10 cellular contexts compared by ENCODE assay signal in genomic region chr11:103806130-103806900, GRCh38.
DNase-seq lines count a peak whose midpoint lies in the region; ATAC-seq and TF ChIP-seq lines count a peak whose summit lies in the region.
"Had no signal": no experiment of that assay in that cellular context is flagged by ENCODE, and none has a peak within 500 bp of the region (broad histone marks: within the 10 kb centered on the region; RNA-seq: fewer than 3 reads in every experiment).

No MANE protein-coding gene starts in this region.

- H3K4me1 Mint-ChIP-seq in activated T-cell treated with anti-CD3 and anti-CD28 coated beads, Interleukin-2, amount 50 U/mL, for 72 hours (ENCODE audit: low read depth), result no peaks in the 10 kb centered on the region
- H3K4me1 Mint-ChIP-seq: activated naive CD4-positive, alpha-beta T cell treated with anti-CD3 and anti-CD28 coated beads, Interleukin-2, amount 50 U/mL, for 24 hours had no signal

- no peaks in the 10 kb centered on the region for H3K27me3 ChIP-seq in psoas muscle (ENCODE audit: insufficient read depth in 3 of 3, low read length in 2 of 3)
- H3K27me3 ChIP-seq: neural progenitor cell had no signal

- H3K36me3 ChIP-seq in psoas muscle (ENCODE audit: insufficient read depth in 1 of 2, low read depth in 1 of 2), result no peaks in the 10 kb centered on the region
- H3K36me3 ChIP-seq: neural progenitor cell had no signal

- H3K27ac Mint-ChIP-seq in activated T-cell treated with anti-CD3 and anti-CD28 coated beads, Interleukin-2, amount 50 U/mL, for 72 hours, result no peak overlapping the region
- H3K27ac Mint-ChIP-seq: activated naive CD4-positive, alpha-beta T cell treated with anti-CD3 and anti-CD28 coated beads, Interleukin-2, amount 50 U/mL, for 24 hours; neural progenitor cell had no signal

- intact Hi-C loops in psoas muscle (cut with DNase I), result no loop called here

- ATAC-seq in HG03175 (IDR thresholded peaks at IDR 0.05; ENCODE audit: unreplicated experiment) (peak; percentile 58), GM19035 (IDR thresholded peaks at IDR 0.05; ENCODE audit: unreplicated experiment) (no peak), psoas muscle (no peak)
- ATAC-seq in activated T-cell treated with anti-CD3 and anti-CD28 coated beads, Interleukin-2, amount 50 U/mL, for 72 hours (replicated peaks in 1 of 2), result no peak

- DNase-seq in DMS53 (lab: John Stamatoyannopoulos, UW) (peak; percentile 51), coronary artery (ENCODE audit: low spot score) (no peak), myocyte (ENCODE audit: low read depth) (peak; percentile 14), psoas muscle (no peak)
- DNase-seq in NK-92 treated with Interleukin-12 subunit alpha and Interleukin-12 subunit beta, amount 100 ng/mL, for 24 hours (lab: John Stamatoyannopoulos, UW), result no peak
- DNase-seq in activated T-cell treated with anti-CD3 and anti-CD28 coated beads, Interleukin-2, amount 50 U/mL, for 72 hours, result no peak

- H3K27me3 Mint-ChIP-seq in activated T-cell treated with anti-CD3 and anti-CD28 coated beads, Interleukin-2, amount 50 U/mL, for 72 hours (ENCODE audit: low read depth), result no peaks in the 10 kb centered on the region
- H3K27me3 Mint-ChIP-seq: activated naive CD4-positive, alpha-beta T cell treated with anti-CD3 and anti-CD28 coated beads, Interleukin-2, amount 50 U/mL, for 24 hours had no signal

- no peak overlapping the region for H3K4me3 ChIP-seq in coronary artery
- H3K4me3 ChIP-seq in psoas muscle, result no peak overlapping the region
- H3K4me3 ChIP-seq: neural progenitor cell had no signal

- peak overlapping the region; percentile 25 to 39 for H3K27ac ChIP-seq in coronary artery
- H3K27ac ChIP-seq in psoas muscle, result no peak overlapping the region
- H3K27ac ChIP-seq: neural progenitor cell had no signal

- WGBS in psoas muscle, 3 donors, result 40 to 63% (median 47%) methylated on average over 5 of the region's 5 CpGs

- peaks cover 2 to 6% of the 10 kb centered on the region in 2 donors for H3K9me3 Mint-ChIP-seq in activated T-cell treated with anti-CD3 and anti-CD28 coated beads, Interleukin-2, amount 50 U/mL, for 72 hours
- H3K9me3 Mint-ChIP-seq: neural progenitor cell had no signal

- H3K4me3 Mint-ChIP-seq in activated T-cell treated with anti-CD3 and anti-CD28 coated beads, Interleukin-2, amount 50 U/mL, for 72 hours, result no peak overlapping the region
- H3K4me3 Mint-ChIP-seq: activated naive CD4-positive, alpha-beta T cell treated with anti-CD3 and anti-CD28 coated beads, Interleukin-2, amount 50 U/mL, for 24 hours; neural progenitor cell had no signal

- TF ChIP-seq CTCF in coronary artery (IDR thresholded peaks at IDR 0.05) (no peak), psoas muscle (IDR thresholded peaks at IDR 0.05) (no peak)

- H3K9me3 ChIP-seq in psoas muscle, result no peaks in the 10 kb centered on the region

- no peaks in the 10 kb centered on the region for H3K4me1 ChIP-seq in psoas muscle
- H3K4me1 ChIP-seq: neural progenitor cell had no signal

- no peaks in the 10 kb centered on the region for H3K36me3 Mint-ChIP-seq in activated T-cell treated with anti-CD3 and anti-CD28 coated beads, Interleukin-2, amount 50 U/mL, for 72 hours (ENCODE audit: insufficient read depth in 2 of 2)
- H3K36me3 Mint-ChIP-seq: activated naive CD4-positive, alpha-beta T cell treated with anti-CD3 and anti-CD28 coated beads, Interleukin-2, amount 50 U/mL, for 24 hours; neural progenitor cell had no signal

Comparison
In these comparisons a context has a peak if more than half of its experiments do, and no peak if none do; other contexts are left out.
1. DNase-seq: peak in DMS53 (single experiment) and myocyte (single experiment); none in coronary artery (single experiment), NK-92 treated with Interleukin-12 subunit alpha and Interleukin-12 subunit beta, amount 100 ng/mL, for 24 hours (single experiment), activated T-cell treated with anti-CD3 and anti-CD28 coated beads, Interleukin-2, amount 50 U/mL, for 72 hours (0 of 2) and psoas muscle (0 of 2).